In the genomic region with DNA sequence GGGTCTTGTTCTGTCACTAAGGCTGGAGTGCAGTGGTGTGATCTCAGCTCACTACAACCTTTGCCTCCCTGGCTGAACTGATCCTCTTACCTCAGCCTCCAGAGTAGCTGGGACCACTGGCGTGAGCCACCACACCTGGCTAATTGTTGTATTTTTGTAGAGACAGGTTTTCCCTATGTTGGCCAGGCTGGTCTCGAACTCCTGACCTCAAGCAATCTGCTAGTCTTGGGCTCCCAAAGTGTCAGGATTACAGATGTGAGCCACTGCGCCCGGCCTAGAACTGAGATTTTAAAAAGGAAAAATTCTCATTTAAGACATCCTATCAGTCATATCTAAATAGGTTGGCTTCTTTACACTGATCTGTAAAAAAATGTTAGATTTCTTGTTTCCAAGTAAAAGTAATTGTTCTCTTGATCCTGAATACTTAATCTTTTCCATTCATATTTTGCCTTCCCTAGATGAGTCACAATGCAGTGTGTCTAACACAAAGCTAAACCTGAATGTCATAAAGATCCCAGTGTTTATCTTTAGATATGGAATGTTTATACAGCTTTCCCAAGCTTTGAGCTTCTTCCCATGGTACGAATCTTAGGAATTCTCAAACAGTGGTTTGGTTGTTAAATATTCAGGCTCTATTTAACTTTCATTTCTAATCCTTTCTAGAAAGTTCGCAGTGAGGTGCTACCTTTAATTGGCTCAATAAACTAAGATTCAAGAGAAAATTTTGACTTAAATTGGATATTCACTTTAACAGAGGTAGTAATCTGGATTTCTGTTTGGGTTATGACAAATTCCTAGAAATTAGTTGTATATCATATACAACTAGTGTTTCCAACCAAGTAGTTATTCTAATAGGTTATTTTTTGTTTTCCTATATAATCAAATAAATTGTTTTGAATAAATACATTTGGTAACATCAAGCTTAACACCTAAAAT, we compare ENCODE assay signal across 1 cellular context.
TF ChIP-seq lines count a peak whose summit lies in the region.

No MANE protein-coding gene starts in this region.

TF ChIP-seq in HEK293, 187 proteins besides CTCF, POLR2A, EP300 and RAD21 (continued from another document):
- TF ChIP-seq, protein P1, sequence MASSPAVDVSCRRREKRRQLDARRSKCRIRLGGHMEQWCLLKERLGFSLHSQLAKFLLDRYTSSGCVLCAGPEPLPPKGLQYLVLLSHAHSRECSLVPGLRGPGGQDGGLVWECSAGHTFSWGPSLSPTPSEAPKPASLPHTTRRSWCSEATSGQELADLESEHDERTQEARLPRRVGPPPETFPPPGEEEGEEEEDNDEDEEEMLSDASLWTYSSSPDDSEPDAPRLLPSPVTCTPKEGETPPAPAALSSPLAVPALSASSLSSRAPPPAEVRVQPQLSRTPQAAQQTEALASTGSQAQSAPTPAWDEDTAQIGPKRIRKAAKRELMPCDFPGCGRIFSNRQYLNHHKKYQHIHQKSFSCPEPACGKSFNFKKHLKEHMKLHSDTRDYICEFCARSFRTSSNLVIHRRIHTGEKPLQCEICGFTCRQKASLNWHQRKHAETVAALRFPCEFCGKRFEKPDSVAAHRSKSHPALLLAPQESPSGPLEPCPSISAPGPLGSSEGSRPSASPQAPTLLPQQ (tag by site-specific recombination; IDR thresholded peaks at IDR 0.05) = no peak
- TF ChIP-seq ZNF292 (tag by site-specific recombination; IDR thresholded peaks at IDR 0.05; ENCODE audit: borderline replicate concordance, low read depth) (no peak), ZNF555 (tag by site-specific recombination; conservative IDR thresholded peaks at IDR 0.05) (no peak), ZNF24 (tag by site-specific recombination; IDR thresholded peaks at IDR 0.05) (peak; percentile 32; the same call in 1 of the 2 replicates), ZXDB (tag by site-specific recombination; IDR thresholded peaks at IDR 0.05) (peak; percentile 83), OVOL3 (tag by site-specific recombination; IDR thresholded peaks at IDR 0.05) (peak; percentile 66; the same call in 1 of the 2 replicates), KLF10 (tag by site-specific recombination; IDR thresholded peaks at IDR 0.05) (0 out of 2 replicates have a peak, but pooled peaks have one; percentile 27), IKZF3 (tag by site-specific recombination; IDR thresholded peaks at IDR 0.05) (peak; percentile 71), BCL11B (tag by site-specific recombination; IDR thresholded peaks at IDR 0.05; ENCODE audit: low read depth) (no peak), ZNF629 (tag by site-specific recombination; IDR thresholded peaks at IDR 0.05) (peak; percentile 72), ZNF76 (tag by site-specific recombination; IDR thresholded peaks at IDR 0.05; ENCODE audit: borderline replicate concordance, low read depth) (no peak), OSR2 (tag by site-specific recombination; IDR thresholded peaks at IDR 0.05) (peak; percentile 68), ZNF473 (tag by site-specific recombination; IDR thresholded peaks at IDR 0.05) (no peak), ZNF394 (tag by site-specific recombination; IDR thresholded peaks at IDR 0.05; ENCODE audit: borderline replicate concordance) (peak; percentile 79; the same call in 1 of the 2 replicates), GLI2 (tag by site-specific recombination; IDR thresholded peaks at IDR 0.05; ENCODE audit: borderline replicate concordance, low read depth) (peak; percentile 68; the same call in 1 of the 2 replicates), ZNF626 (tag by site-specific recombination; IDR thresholded peaks at IDR 0.05) (no peak), GFI1B (tag by site-specific recombination; IDR thresholded peaks at IDR 0.05) (peak; percentile 81), ZNF529 (tag by site-specific recombination; IDR thresholded peaks at IDR 0.05; ENCODE audit: insufficient replicate concordance) (no peak), ZNF701 (tag by site-specific recombination; IDR thresholded peaks at IDR 0.05) (no peak), ZBTB20 (tag by site-specific recombination; IDR thresholded peaks at IDR 0.05) (peak; percentile 95), WT1 (tag by site-specific recombination; IDR thresholded peaks at IDR 0.05) (0 out of 2 replicates have a peak, but pooled peaks have one; percentile 12), FEZF1 (tag by site-specific recombination; IDR thresholded peaks at IDR 0.05) (peak; percentile 49; the same call in 1 of the 2 replicates), ZNF596 (tag by site-specific recombination; IDR thresholded peaks at IDR 0.05) (peak; percentile 52; the same call in 1 of the 2 replicates), PRDM1 (tag by site-specific recombination; IDR thresholded peaks at IDR 0.05) (peak; percentile 66), EGR2 (tag by site-specific recombination; IDR thresholded peaks at IDR 0.05; ENCODE audit: low read depth) (no peak), ZNF600 (tag by site-specific recombination; IDR thresholded peaks at IDR 0.05) (0 out of 2 replicates have a peak, but pooled peaks have one; percentile 8), ZEB2 (tag by site-specific recombination; IDR thresholded peaks at IDR 0.05) (peak; percentile 68; the same call in 1 of the 2 replicates), ZNF366 (tag by site-specific recombination; conservative IDR thresholded peaks at IDR 0.05) (peak; percentile 65)
- TF ChIP-seq, protein P2, sequence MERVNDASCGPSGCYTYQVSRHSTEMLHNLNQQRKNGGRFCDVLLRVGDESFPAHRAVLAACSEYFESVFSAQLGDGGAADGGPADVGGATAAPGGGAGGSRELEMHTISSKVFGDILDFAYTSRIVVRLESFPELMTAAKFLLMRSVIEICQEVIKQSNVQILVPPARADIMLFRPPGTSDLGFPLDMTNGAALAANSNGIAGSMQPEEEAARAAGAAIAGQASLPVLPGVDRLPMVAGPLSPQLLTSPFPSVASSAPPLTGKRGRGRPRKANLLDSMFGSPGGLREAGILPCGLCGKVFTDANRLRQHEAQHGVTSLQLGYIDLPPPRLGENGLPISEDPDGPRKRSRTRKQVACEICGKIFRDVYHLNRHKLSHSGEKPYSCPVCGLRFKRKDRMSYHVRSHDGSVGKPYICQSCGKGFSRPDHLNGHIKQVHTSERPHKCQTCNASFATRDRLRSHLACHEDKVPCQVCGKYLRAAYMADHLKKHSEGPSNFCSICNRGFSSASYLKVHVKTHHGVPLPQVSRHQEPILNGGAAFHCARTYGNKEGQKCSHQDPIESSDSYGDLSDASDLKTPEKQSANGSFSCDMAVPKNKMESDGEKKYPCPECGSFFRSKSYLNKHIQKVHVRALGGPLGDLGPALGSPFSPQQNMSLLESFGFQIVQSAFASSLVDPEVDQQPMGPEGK (tag by site-specific recombination; IDR thresholded peaks at IDR 0.05) = no peak
- TF ChIP-seq, protein P3, sequence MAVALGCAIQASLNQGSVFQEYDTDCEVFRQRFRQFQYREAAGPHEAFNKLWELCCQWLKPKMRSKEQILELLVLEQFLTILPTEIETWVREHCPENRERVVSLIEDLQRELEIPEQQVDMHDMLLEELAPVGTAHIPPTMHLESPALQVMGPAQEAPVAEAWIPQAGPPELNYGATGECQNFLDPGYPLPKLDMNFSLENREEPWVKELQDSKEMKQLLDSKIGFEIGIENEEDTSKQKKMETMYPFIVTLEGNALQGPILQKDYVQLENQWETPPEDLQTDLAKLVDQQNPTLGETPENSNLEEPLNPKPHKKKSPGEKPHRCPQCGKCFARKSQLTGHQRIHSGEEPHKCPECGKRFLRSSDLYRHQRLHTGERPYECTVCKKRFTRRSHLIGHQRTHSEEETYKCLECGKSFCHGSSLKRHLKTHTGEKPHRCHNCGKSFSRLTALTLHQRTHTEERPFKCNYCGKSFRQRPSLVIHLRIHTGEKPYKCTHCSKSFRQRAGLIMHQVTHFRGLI (tag by site-specific recombination; IDR thresholded peaks at IDR 0.05) = peak; percentile 27; the same call in 1 of the 2 replicates
- TF ChIP-seq, protein P4, sequence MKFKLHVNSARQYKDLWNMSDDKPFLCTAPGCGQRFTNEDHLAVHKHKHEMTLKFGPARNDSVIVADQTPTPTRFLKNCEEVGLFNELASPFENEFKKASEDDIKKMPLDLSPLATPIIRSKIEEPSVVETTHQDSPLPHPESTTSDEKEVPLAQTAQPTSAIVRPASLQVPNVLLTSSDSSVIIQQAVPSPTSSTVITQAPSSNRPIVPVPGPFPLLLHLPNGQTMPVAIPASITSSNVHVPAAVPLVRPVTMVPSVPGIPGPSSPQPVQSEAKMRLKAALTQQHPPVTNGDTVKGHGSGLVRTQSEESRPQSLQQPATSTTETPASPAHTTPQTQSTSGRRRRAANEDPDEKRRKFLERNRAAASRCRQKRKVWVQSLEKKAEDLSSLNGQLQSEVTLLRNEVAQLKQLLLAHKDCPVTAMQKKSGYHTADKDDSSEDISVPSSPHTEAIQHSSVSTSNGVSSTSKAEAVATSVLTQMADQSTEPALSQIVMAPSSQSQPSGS (tag by site-specific recombination; IDR thresholded peaks at IDR 0.05; ENCODE audit: low read depth) = no peak
- TF ChIP-seq, protein P5, sequence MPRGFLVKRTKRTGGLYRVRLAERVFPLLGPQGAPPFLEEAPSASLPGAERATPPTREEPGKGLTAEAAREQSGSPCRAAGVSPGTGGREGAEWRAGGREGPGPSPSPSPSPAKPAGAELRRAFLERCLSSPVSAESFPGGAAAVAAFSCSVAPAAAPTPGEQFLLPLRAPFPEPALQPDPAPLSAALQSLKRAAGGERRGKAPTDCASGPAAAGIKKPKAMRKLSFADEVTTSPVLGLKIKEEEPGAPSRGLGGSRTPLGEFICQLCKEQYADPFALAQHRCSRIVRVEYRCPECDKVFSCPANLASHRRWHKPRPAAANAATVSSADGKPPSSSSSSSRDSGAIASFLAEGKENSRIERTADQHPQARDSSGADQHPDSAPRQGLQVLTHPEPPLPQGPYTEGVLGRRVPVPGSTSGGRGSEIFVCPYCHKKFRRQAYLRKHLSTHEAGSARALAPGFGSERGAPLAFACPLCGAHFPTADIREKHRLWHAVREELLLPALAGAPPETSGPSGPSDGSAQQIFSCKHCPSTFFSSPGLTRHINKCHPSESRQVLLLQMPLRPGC (tag by site-specific recombination; IDR thresholded peaks at IDR 0.05) = peak; percentile 77; the same call in 1 of the 2 replicates
- TF ChIP-seq, protein P6, sequence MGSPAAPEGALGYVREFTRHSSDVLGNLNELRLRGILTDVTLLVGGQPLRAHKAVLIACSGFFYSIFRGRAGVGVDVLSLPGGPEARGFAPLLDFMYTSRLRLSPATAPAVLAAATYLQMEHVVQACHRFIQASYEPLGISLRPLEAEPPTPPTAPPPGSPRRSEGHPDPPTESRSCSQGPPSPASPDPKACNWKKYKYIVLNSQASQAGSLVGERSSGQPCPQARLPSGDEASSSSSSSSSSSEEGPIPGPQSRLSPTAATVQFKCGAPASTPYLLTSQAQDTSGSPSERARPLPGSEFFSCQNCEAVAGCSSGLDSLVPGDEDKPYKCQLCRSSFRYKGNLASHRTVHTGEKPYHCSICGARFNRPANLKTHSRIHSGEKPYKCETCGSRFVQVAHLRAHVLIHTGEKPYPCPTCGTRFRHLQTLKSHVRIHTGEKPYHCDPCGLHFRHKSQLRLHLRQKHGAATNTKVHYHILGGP (tag by site-specific recombination; IDR thresholded peaks at IDR 0.05) = peak; percentile 60; the same call in 1 of the 2 replicates
